Comparison of ENCODE assay signal across 10 cellular contexts in the genomic region with DNA sequence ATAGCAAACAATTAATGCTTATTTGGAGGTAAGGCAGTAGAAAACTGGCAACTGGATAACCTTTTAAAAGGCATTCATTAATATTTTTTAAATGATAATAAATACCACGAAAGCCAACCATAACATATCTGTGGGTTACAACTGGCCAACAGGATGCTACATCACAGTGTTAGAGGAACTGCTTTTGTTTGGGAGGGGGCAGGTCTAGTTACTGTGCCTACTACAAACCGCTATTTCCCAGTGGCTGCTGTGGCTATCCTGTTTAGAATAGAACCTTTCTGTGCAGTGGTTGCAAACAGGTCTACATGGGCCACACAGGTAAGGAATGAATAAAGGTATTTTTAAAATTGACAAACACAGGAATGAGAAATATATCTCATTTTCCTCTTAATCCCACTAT. TPM values are rescaled to one million over a fixed set of nuclear protein-coding genes. Genes with fewer than 3 reads are reported as not detected.
DNase-seq lines count a peak whose midpoint lies in the region; ATAC-seq, FAIRE-seq and TF ChIP-seq lines count a peak whose summit lies in the region.
"Had no signal": no experiment of that assay in that cellular context is flagged by ENCODE, and none has a peak within 500 bp of the region (broad histone marks: within the 10 kb centered on the region; RNA-seq: fewer than 3 reads in every experiment).

No MANE protein-coding gene starts in this region.

- H3K27me3 Mint-ChIP-seq in CD4-positive, alpha-beta memory T cell: no peaks in the 10 kb centered on the region
- peaks cover 2% of the 10 kb centered on the region for H3K27me3 Mint-ChIP-seq in neural progenitor cell (ENCODE audit: insufficient read depth, low read depth)

- H3K36me3 Mint-ChIP-seq in CD4-positive, alpha-beta memory T cell: peaks cover 28 to 54% of the 10 kb centered on the region in 2 donors
- peaks cover 8% of the 10 kb centered on the region for H3K36me3 Mint-ChIP-seq in neural progenitor cell

- no peak overlapping the region for H3K9ac ChIP-seq in neural progenitor cell

- CTCF ChIA-PET in CD4-positive, alpha-beta memory T cell (lab: Charles Lee; ENCODE audit: partially characterized antibody): interaction anchor here (1.8 to 3.9 kb wide), 5 partner anchors 10 to 54 kb away, joined by 4 to 31 read pairs (median 19); partner anchors contain the start of gene SYS1

- H3K4me2 ChIP-seq in neural progenitor cell: peak overlapping the region; percentile 91

- H3K27me3 ChIP-seq in CD4-positive, alpha-beta memory T cell (ENCODE audit: insufficient read depth, low read length): no peaks in the 10 kb centered on the region
- H3K27me3 ChIP-seq in ectodermal cell (ENCODE audit: control insufficient read depth, insufficient read depth, low read length, poor library complexity, severe bottlenecking) (no peaks in the 10 kb centered on the region), neural progenitor cell (peaks cover 5% of the 10 kb centered on the region), pancreas (no peaks in the 10 kb centered on the region)

- H2AFZ ChIP-seq in neural progenitor cell (replicated peaks): no peak overlapping the region

- intact Hi-C loops in CD4-positive, alpha-beta memory T cell (cut with micrococcal nuclease): loop anchor here (1.0 kb wide), 3 partner anchors 20 to 54 kb away; partner anchors contain the start of gene SYS1
- intact Hi-C loops in pancreas (cut with DNase I): no loop called here

- TF ChIP-seq CTCF in neural progenitor cell (IDR thresholded peaks at IDR 0.05): no peak
- no peak for TF ChIP-seq CTCF in pancreas (IDR thresholded peaks at IDR 0.05)

- H3K79me2 ChIP-seq in neural progenitor cell (ENCODE audit: low read depth): peaks cover 23% of the 10 kb centered on the region

- peak overlapping the region; percentile 95 to 99 (median 96) for H3K4me3 Mint-ChIP-seq in CD4-positive, alpha-beta memory T cell
- H3K4me3 Mint-ChIP-seq in neural progenitor cell: peak overlapping the region; percentile 93

- no peaks in the 10 kb centered on the region for H3K9me3 ChIP-seq in CD4-positive, alpha-beta memory T cell (ENCODE audit: control insufficient read depth in 1 of 2, low read length in 2 of 2)
- no peaks in the 10 kb centered on the region for H3K9me3 ChIP-seq in ectodermal cell (ENCODE audit: control insufficient read depth, low read length)
- no peaks in the 10 kb centered on the region for H3K9me3 ChIP-seq in neural progenitor cell (ENCODE audit: low read depth)
- no peaks in the 10 kb centered on the region for H3K9me3 ChIP-seq in pancreas

- H3K27ac ChIP-seq in CD4-positive, alpha-beta memory T cell (ENCODE audit: low read depth, low read length): peak overlapping the region; percentile 91
- no peak overlapping the region for H3K27ac ChIP-seq in ectodermal cell (ENCODE audit: insufficient read depth, low read depth, low read length, poor library complexity, severe bottlenecking)
- H3K27ac ChIP-seq in neural progenitor cell: no peak overlapping the region
- H3K27ac ChIP-seq in pancreas: no peak overlapping the region

- POLR2A ChIA-PET in CD4-positive, alpha-beta memory T cell (lab: Charles Lee; ENCODE audit: partially characterized antibody): interaction anchor here (1.8 to 6.7 kb wide), 6 partner anchors 11 to 554 kb away, joined by 5 to 121 read pairs (median 36); partner anchors contain the start of genes SYS1 and ZNF335

- DNase-seq in CD4-positive, alpha-beta memory T cell: no peak
- peak; percentile 14 for DNase-seq in NAMALWA (ENCODE audit: low spot score)
- no peak for DNase-seq in neural progenitor cell (ENCODE audit: low spot score)
- DNase-seq in HUDEP-2 (lab: John Stamatoyannopoulos, UW; ENCODE audit: unreplicated experiment in 76 of 76): no peak
- DNase-seq in pancreas: no peak
- no peak for DNase-seq in NCI-H446 (lab: John Stamatoyannopoulos, UW)
- DNase-seq: NCI-H2081 treated with DMSO at 0.1 percent for 48 hours had no signal

- H3K36me3 ChIP-seq in CD4-positive, alpha-beta memory T cell (ENCODE audit: insufficient read depth, low read length): peaks cover 36% of the 10 kb centered on the region
- peaks cover 17% of the 10 kb centered on the region for H3K36me3 ChIP-seq in ectodermal cell (ENCODE audit: control insufficient read depth, insufficient read depth, low read length)
- H3K36me3 ChIP-seq in neural progenitor cell: no peaks in the 10 kb centered on the region
- peaks cover 7 to 20% (median 15%) of the 10 kb centered on the region in 3 donors for H3K36me3 ChIP-seq in pancreas

- H3K9me3 Mint-ChIP-seq in CD4-positive, alpha-beta memory T cell: no peaks in the 10 kb centered on the region
- no peaks in the 10 kb centered on the region for H3K9me3 Mint-ChIP-seq in neural progenitor cell

- 88 to 91% methylated on average over 2 of the region's 2 CpGs for WGBS in ectodermal cell, 2 experiments
- WGBS in pancreas, 2 donors: 60 to 76% methylated on average over 2 of the region's 2 CpGs

- no peaks in the 10 kb centered on the region for H4K20me1 ChIP-seq in neural progenitor cell (ENCODE audit: low read depth)

- peak overlapping the region; percentile 51 to 87 for H3K4me3 ChIP-seq in CD4-positive, alpha-beta memory T cell (ENCODE audit: low read length in 2 of 2)
- H3K4me3 ChIP-seq in ectodermal cell (ENCODE audit: insufficient read depth, low read depth, low read length) (peak overlapping the region; percentile 85), neural progenitor cell (peak overlapping the region; percentile 87), pancreas (peak overlapping the region in 2 of 4 donors; percentile 75 to 83)

- peak overlapping the region; percentile 68 to 99 (median 98) for H3K27ac Mint-ChIP-seq in CD4-positive, alpha-beta memory T cell
- no peak overlapping the region for H3K27ac Mint-ChIP-seq in neural progenitor cell

- no peaks in the 10 kb centered on the region for H3F3A ChIP-seq in neural progenitor cell (ENCODE audit: low read depth)

- FAIRE-seq in pancreas (lab: Jason Lieb, UNC): no peak
- FAIRE-seq: colon had no signal

- ATAC-seq in HG02759 (IDR thresholded peaks at IDR 0.05; ENCODE audit: unreplicated experiment) (no peak), pancreas (no peak)

- peaks cover 23 to 51% (median 35%) of the 10 kb centered on the region in 4 donors for H3K4me1 Mint-ChIP-seq in CD4-positive, alpha-beta memory T cell
- peaks cover 13% of the 10 kb centered on the region for H3K4me1 Mint-ChIP-seq in neural progenitor cell

- peaks cover 27% of the 10 kb centered on the region for H3K4me1 ChIP-seq in CD4-positive, alpha-beta memory T cell (ENCODE audit: insufficient read depth, low read length)
- H3K4me1 ChIP-seq in ectodermal cell (ENCODE audit: control insufficient read depth, insufficient read depth, low read length) (peaks cover 9% of the 10 kb centered on the region), neural progenitor cell (peaks cover 8% of the 10 kb centered on the region), pancreas (peaks cover 10 to 26% (median 17%) of the 10 kb centered on the region in 3 donors)

RNA-seq across cellular contexts. Expression of gene PIGT, which starts 1.0 kb away (rescaled TPM):
- 10 to 100 TPM; 81.9 to 84.5 TPM for total RNA-seq in CD4-positive, alpha-beta memory T cell
- 10 to 100 TPM; 85.6 to 92.2 TPM for polyA plus RNA-seq in CD4-positive, alpha-beta memory T cell
- 82.9 TPM for polyA plus RNA-seq in ectodermal cell (2013, experiment 1 of 4)
- 81.0 TPM for polyA plus RNA-seq in ectodermal cell (2013, experiment 2 of 4)
- polyA plus RNA-seq in ectodermal cell (2013, experiment 3 of 4): 73.5 TPM
- 77.5 TPM for polyA plus RNA-seq in ectodermal cell (2013, experiment 4 of 4)
- total RNA-seq in neural progenitor cell (ENCODE audit: low replicate concordance) (24.5 and 57.3 TPM in 2 replicates), pancreas (10 to 100 TPM; 35.3 to 59.1 (median 46.2) TPM)
- 10 to 100 TPM; 60.7 to 69.1 TPM for polyA plus RNA-seq in pancreas

RNA-seq across cellular contexts. Expression of gene DBNDD2, which starts 8.8 kb away (rescaled TPM):
- 10 to 100 TPM; 17.8 to 18.4 TPM for total RNA-seq in CD4-positive, alpha-beta memory T cell
- 10 to 100 TPM; 12.9 to 15.4 TPM for polyA plus RNA-seq in CD4-positive, alpha-beta memory T cell
- 16.6 TPM for polyA plus RNA-seq in ectodermal cell (2013, experiment 1 of 4)
- 17.8 TPM for polyA plus RNA-seq in ectodermal cell (2013, experiment 2 of 4)
- polyA plus RNA-seq in ectodermal cell (2013, experiment 3 of 4): 15.3 TPM
- polyA plus RNA-seq in ectodermal cell (2013, experiment 4 of 4): 17.3 TPM
- total RNA-seq in neural progenitor cell (ENCODE audit: low replicate concordance) (10.2 and 15.1 TPM in 2 replicates), pancreas (10 to 100 TPM; 11.6 to 25.7 (median 17.9) TPM)
- 10 to 100 TPM; 21.2 to 31.0 TPM for polyA plus RNA-seq in pancreas

RNA-seq across cellular contexts. Expression of gene TP53TG5, which starts 38.8 kb away (rescaled TPM):
- total RNA-seq in CD4-positive, alpha-beta memory T cell: under 1 TPM in 1 of 2 experiments, not detected in 1; 0.36 TPM
- polyA plus RNA-seq in CD4-positive, alpha-beta memory T cell: under 1 TPM; 0.11 to 0.24 TPM
- not detected for polyA plus RNA-seq in ectodermal cell (2013, experiment 1 of 4)
- polyA plus RNA-seq in ectodermal cell (2013, experiment 2 of 4): not detected
- not detected for polyA plus RNA-seq in ectodermal cell (2013, experiment 3 of 4)
- polyA plus RNA-seq in ectodermal cell (2013, experiment 4 of 4): not detected
- total RNA-seq in neural progenitor cell (ENCODE audit: low replicate concordance): 0.06 TPM in 1 of 2 replicates, not detected in the other
- total RNA-seq in pancreas: under 1 TPM in 1 of 6 donors, not detected in 5; 0.44 TPM
- polyA plus RNA-seq in pancreas: not detected

RNA-seq across cellular contexts. Expression of gene WFDC2, which starts 52.6 kb away (rescaled TPM):
- 1 to 10 TPM in 1 of 2 experiments, under 1 TPM in 1; 0.73 to 1.6 TPM for total RNA-seq in CD4-positive, alpha-beta memory T cell
- not detected for polyA plus RNA-seq in CD4-positive, alpha-beta memory T cell
- 10.3 TPM for polyA plus RNA-seq in ectodermal cell (2013, experiment 1 of 4)
- polyA plus RNA-seq in ectodermal cell (2013, experiment 2 of 4): 10.4 TPM
- 8.2 TPM for polyA plus RNA-seq in ectodermal cell (2013, experiment 3 of 4)
- polyA plus RNA-seq in ectodermal cell (2013, experiment 4 of 4): 13.8 TPM
- 2.7 and 5.8 TPM in 2 replicates for total RNA-seq in neural progenitor cell (ENCODE audit: low replicate concordance)
- total RNA-seq in pancreas: 10 to 100 TPM in 3 of 6 donors, 1 to 10 TPM in 3; 5.0 to 49.5 (median 11.0) TPM
- 10 to 100 TPM; 16.7 to 21.4 TPM for polyA plus RNA-seq in pancreas

RNA-seq across cellular contexts. Expression of gene SYS1, which starts 54.0 kb away (rescaled TPM):
- total RNA-seq in CD4-positive, alpha-beta memory T cell: 10 to 100 TPM; 56.4 to 56.6 TPM
- 10 to 100 TPM; 24.7 to 30.2 TPM for polyA plus RNA-seq in CD4-positive, alpha-beta memory T cell
- 27.1 TPM for polyA plus RNA-seq in ectodermal cell (2013, experiment 1 of 4)
- 26.4 TPM for polyA plus RNA-seq in ectodermal cell (2013, experiment 2 of 4)
- polyA plus RNA-seq in ectodermal cell (2013, experiment 3 of 4): 15.9 TPM
- 19.4 TPM for polyA plus RNA-seq in ectodermal cell (2013, experiment 4 of 4)
- total RNA-seq in neural progenitor cell (ENCODE audit: low replicate concordance) (10.5 and 21.5 TPM in 2 replicates), pancreas (10 to 100 TPM; 11.1 to 19.0 (median 16.5) TPM)
- 10 to 100 TPM in 1 of 2 donors, 1 to 10 TPM in 1; 9.6 to 13.7 TPM for polyA plus RNA-seq in pancreas
